ENCODE assay signal across 30 cellular contexts in genomic region chr18:36155960-36156757, GRCh38. TPM values are rescaled to one million over a fixed set of nuclear protein-coding genes. Genes with fewer than 3 reads are reported as not detected.
DNase-seq lines count a peak whose midpoint lies in the region; ATAC-seq, FAIRE-seq and TF ChIP-seq lines count a peak whose summit lies in the region.
"Had no signal": no experiment of that assay in that cellular context is flagged by ENCODE, and none has a peak within 500 bp of the region (broad histone marks: within the 10 kb centered on the region; RNA-seq: fewer than 3 reads in every experiment).

No MANE protein-coding gene starts in this region.

- ATAC-seq in stimulated activated effector memory CD8-positive, alpha-beta T cell treated with anti-CD3 and anti-CD28 coated beads, Interleukin-12 subunit alpha, Interleukin-12 subunit beta, amount 100 ng/mL, for 72 hours: no peak
- no peak for ATAC-seq in GM21619 (IDR thresholded peaks at IDR 0.05; ENCODE audit: unreplicated experiment)
- no peak for ATAC-seq in GM18520 (IDR thresholded peaks at IDR 0.05; ENCODE audit: unreplicated experiment)
- ATAC-seq: naive thymus-derived CD4-positive, alpha-beta T cell had no signal

- FAIRE-seq in astrocyte (lab: Jason Lieb, UNC): no peak

- H3K4me1 ChIP-seq in astrocyte (ENCODE audit: insufficient read depth, low read length): peaks cover 41% of the 10 kb centered on the region
- H3K4me1 ChIP-seq: left ventricle myocardium inferior had no signal

- H3K9me3 Mint-ChIP-seq in astrocyte (ENCODE audit: unreplicated experiment): no peaks in the 10 kb centered on the region
- no peaks in the 10 kb centered on the region for H3K9me3 Mint-ChIP-seq in stimulated activated effector memory CD8-positive, alpha-beta T cell treated with anti-CD3 and anti-CD28 coated beads, Interleukin-12 subunit alpha, Interleukin-12 subunit beta, amount 100 ng/mL, for 72 hours
- H3K9me3 Mint-ChIP-seq in type B pancreatic cell: no peaks in the 10 kb centered on the region
- H3K9me3 Mint-ChIP-seq: activated naive CD4-positive, alpha-beta T cell treated with anti-CD3 and anti-CD28 coated beads, Interleukin-2, amount 10 ng/mL, durations not matched to agents 7 days and 5 days; H9; immature natural killer cell; mesothelial cell of epicardium; naive thymus-derived CD4-positive, alpha-beta T cell; stimulated activated naive CD8-positive, alpha-beta T cell treated with anti-CD3 and anti-CD28 coated beads, Interleukin-15, Interleukin-2, amounts not matched to agents 100 ng/mL and 50 ng/mL, for 24 hours had no signal

- peaks cover 39% of the 10 kb centered on the region for H3K36me3 ChIP-seq in astrocyte (ENCODE audit: insufficient read depth, low read length)

- H3K27me3 ChIP-seq in astrocyte (ENCODE audit: insufficient read depth, low read length): no peaks in the 10 kb centered on the region
- H3K27me3 ChIP-seq: MG63 had no signal

- H3K36me3 Mint-ChIP-seq in astrocyte (ENCODE audit: low read depth, unreplicated experiment) (peaks cover 8% of the 10 kb centered on the region), type B pancreatic cell (peaks cover 47% of the 10 kb centered on the region)
- peaks cover 99% of the 10 kb centered on the region for H3K36me3 Mint-ChIP-seq in stimulated activated effector memory CD8-positive, alpha-beta T cell treated with anti-CD3 and anti-CD28 coated beads, Interleukin-12 subunit alpha, Interleukin-12 subunit beta, amount 100 ng/mL, for 72 hours

- H3K4me3 Mint-ChIP-seq in astrocyte (ENCODE audit: unreplicated experiment) (no peak overlapping the region), type B pancreatic cell (no peak overlapping the region)
- H3K4me3 Mint-ChIP-seq in stimulated activated effector memory CD8-positive, alpha-beta T cell treated with anti-CD3 and anti-CD28 coated beads, Interleukin-12 subunit alpha, Interleukin-12 subunit beta, amount 100 ng/mL, for 72 hours: no peak overlapping the region
- H3K4me3 Mint-ChIP-seq: activated naive CD4-positive, alpha-beta T cell treated with anti-CD3 and anti-CD28 coated beads, Interleukin-2, amount 10 ng/mL, durations not matched to agents 7 days and 5 days; H9; immature natural killer cell; mesothelial cell of epicardium; naive thymus-derived CD4-positive, alpha-beta T cell; stimulated activated naive CD8-positive, alpha-beta T cell treated with anti-CD3 and anti-CD28 coated beads, Interleukin-15, Interleukin-2, amounts not matched to agents 100 ng/mL and 50 ng/mL, for 24 hours had no signal

- no peak overlapping the region for H2AFZ ChIP-seq in astrocyte (ENCODE audit: low read depth, low read length)

- peaks cover 2% of the 10 kb centered on the region for H3K79me2 ChIP-seq in astrocyte (ENCODE audit: insufficient read depth, low read length)

- H4K20me1 ChIP-seq in astrocyte (ENCODE audit: insufficient read depth, low read length): no peaks in the 10 kb centered on the region

- peaks cover 40% of the 10 kb centered on the region for H3K4me1 Mint-ChIP-seq in astrocyte (ENCODE audit: low read depth, unreplicated experiment)
- H3K4me1 Mint-ChIP-seq in stimulated activated effector memory CD8-positive, alpha-beta T cell treated with anti-CD3 and anti-CD28 coated beads, Interleukin-12 subunit alpha, Interleukin-12 subunit beta, amount 100 ng/mL, for 72 hours: peaks cover 38% of the 10 kb centered on the region
- no peaks in the 10 kb centered on the region for H3K4me1 Mint-ChIP-seq in type B pancreatic cell (ENCODE audit: unreplicated experiment)
- H3K4me1 Mint-ChIP-seq: activated naive CD4-positive, alpha-beta T cell treated with anti-CD3 and anti-CD28 coated beads, Interleukin-2, amount 10 ng/mL, durations not matched to agents 7 days and 5 days; H9; mesothelial cell of epicardium had no signal

- H3K27ac ChIP-seq in astrocyte (ENCODE audit: low read depth, low read length): peak overlapping the region; percentile 91
- H3K27ac ChIP-seq: left ventricle myocardium inferior had no signal

- H3K4me2 ChIP-seq in astrocyte (ENCODE audit: low read length): no peak overlapping the region

- DNase-seq in HCEC 1CT (peak; percentile 60), astrocyte (ENCODE audit: low read depth) (peak; percentile 72), glomerular visceral epithelial cell (ENCODE audit: extremely low spot score) (peak; percentile 51), type B pancreatic cell (ENCODE audit: extremely low spot score, unreplicated experiment) (no peak)
- DNase-seq in stimulated activated effector memory CD8-positive, alpha-beta T cell treated with anti-CD3 and anti-CD28 coated beads, Interleukin-12 subunit alpha, Interleukin-12 subunit beta, amount 100 ng/mL, for 72 hours (ENCODE audit: low spot score in 2 of 2): no peak
- DNase-seq: activated CD4-positive, alpha-beta T cell treated with anti-CD3 and anti-CD28 coated beads for 4 hours; activated CD8-positive, alpha-beta memory T cell treated with anti-CD3 and anti-CD28 coated beads for 24 hours; activated naive CD4-positive, alpha-beta T cell treated with anti-CD3 and anti-CD28 coated beads, Interleukin-2, amount 10 ng/mL, durations not matched to agents 7 days and 5 days; activated T-cell treated with anti-CD3 and anti-CD28 coated beads, Interleukin-2, amount 50 U/mL, for 1 hour; AML-193; anterior cingulate cortex; foreskin melanocyte; H9; hippocampal formation; immature natural killer cell; left ventricle myocardium inferior; MG63; naive thymus-derived CD4-positive, alpha-beta T cell; NCI-H1417; NCI-H2081; NCI-H226; NCI-H748 treated with DMSO at 0.1 percent for 48 hours; nucleus accumbens; retina; RPMI8226; T-helper 2 cell had no signal

- H3K27ac Mint-ChIP-seq in astrocyte (ENCODE audit: unreplicated experiment) (no peak overlapping the region), type B pancreatic cell (no peak overlapping the region)
- H3K27ac Mint-ChIP-seq in stimulated activated effector memory CD8-positive, alpha-beta T cell treated with anti-CD3 and anti-CD28 coated beads, Interleukin-12 subunit alpha, Interleukin-12 subunit beta, amount 100 ng/mL, for 72 hours: peak overlapping the region; percentile 40
- H3K27ac Mint-ChIP-seq: activated naive CD4-positive, alpha-beta T cell treated with anti-CD3 and anti-CD28 coated beads, Interleukin-2, amount 10 ng/mL, durations not matched to agents 7 days and 5 days; H9; mesothelial cell of epicardium; stimulated activated naive CD8-positive, alpha-beta T cell treated with anti-CD3 and anti-CD28 coated beads, Interleukin-15, Interleukin-2, amounts not matched to agents 100 ng/mL and 50 ng/mL, for 24 hours had no signal

- H3K9me3 ChIP-seq in astrocyte (ENCODE audit: insufficient read depth, low read depth, low read length): no peaks in the 10 kb centered on the region
- H3K9me3 ChIP-seq: left ventricle myocardium inferior, MG63 had no signal

- H3K9ac ChIP-seq in astrocyte (ENCODE audit: low read length): no peak overlapping the region

- TF ChIP-seq CTCF in astrocyte (IDR thresholded peaks at IDR 0.05; ENCODE audit: insufficient read depth, low read depth, low read length): no peak
- TF ChIP-seq CTCF in type B pancreatic cell (conservative IDR thresholded peaks at IDR 0.05): no peak

- H3K27me3 Mint-ChIP-seq in astrocyte (ENCODE audit: low read depth, unreplicated experiment): no peaks in the 10 kb centered on the region
- H3K27me3 Mint-ChIP-seq in type B pancreatic cell: no peaks in the 10 kb centered on the region
- H3K27me3 Mint-ChIP-seq: activated naive CD4-positive, alpha-beta T cell treated with anti-CD3 and anti-CD28 coated beads, Interleukin-2, amount 10 ng/mL, durations not matched to agents 7 days and 5 days; naive thymus-derived CD4-positive, alpha-beta T cell; stimulated activated naive CD8-positive, alpha-beta T cell treated with anti-CD3 and anti-CD28 coated beads, Interleukin-15, Interleukin-2, amounts not matched to agents 100 ng/mL and 50 ng/mL, for 24 hours had no signal

- H3K4me3 ChIP-seq in astrocyte (ENCODE audit: insufficient read depth, low read depth, low read length): no peak overlapping the region
- H3K4me3 ChIP-seq: left ventricle myocardium inferior, MG63 had no signal

RNA-seq across cellular contexts. Expression of gene ELP2, which starts 26.5 kb away (rescaled TPM):
- total RNA-seq in astrocyte (98.1 and 99.8 TPM in 2 replicates), type B pancreatic cell (ENCODE audit: low replicate concordance) (79.2 and 94.6 TPM in 2 replicates)

RNA-seq across cellular contexts. Expression of gene SLC39A6, which starts 27.0 kb away (rescaled TPM):
- total RNA-seq in astrocyte (81.3 and 87.3 TPM in 2 replicates), type B pancreatic cell (ENCODE audit: low replicate concordance) (29.7 and 48.7 TPM in 2 replicates)

RNA-seq across cellular contexts. Expression of gene MOCOS, which starts 31.1 kb away (rescaled TPM):
- total RNA-seq in astrocyte (1.4 and 1.9 TPM in 2 replicates), type B pancreatic cell (ENCODE audit: low replicate concordance) (2.4 and 3.2 TPM in 2 replicates)

Comparison
In these comparisons a context has a peak if more than half of its experiments do, and no peak if none do; other contexts are left out.
1. DNase-seq: peak in HCEC 1CT (single experiment), astrocyte (single experiment) and glomerular visceral epithelial cell (single experiment); none in stimulated activated effector memory CD8-positive, alpha-beta T cell treated with anti-CD3 and anti-CD28 coated beads, Interleukin-12 subunit alpha, Interleukin-12 subunit beta, amount 100 ng/mL, for 72 hours (0 of 2) and type B pancreatic cell (single experiment).